Comparison of ENCODE assay signal across 10 cellular contexts in the genomic region with DNA sequence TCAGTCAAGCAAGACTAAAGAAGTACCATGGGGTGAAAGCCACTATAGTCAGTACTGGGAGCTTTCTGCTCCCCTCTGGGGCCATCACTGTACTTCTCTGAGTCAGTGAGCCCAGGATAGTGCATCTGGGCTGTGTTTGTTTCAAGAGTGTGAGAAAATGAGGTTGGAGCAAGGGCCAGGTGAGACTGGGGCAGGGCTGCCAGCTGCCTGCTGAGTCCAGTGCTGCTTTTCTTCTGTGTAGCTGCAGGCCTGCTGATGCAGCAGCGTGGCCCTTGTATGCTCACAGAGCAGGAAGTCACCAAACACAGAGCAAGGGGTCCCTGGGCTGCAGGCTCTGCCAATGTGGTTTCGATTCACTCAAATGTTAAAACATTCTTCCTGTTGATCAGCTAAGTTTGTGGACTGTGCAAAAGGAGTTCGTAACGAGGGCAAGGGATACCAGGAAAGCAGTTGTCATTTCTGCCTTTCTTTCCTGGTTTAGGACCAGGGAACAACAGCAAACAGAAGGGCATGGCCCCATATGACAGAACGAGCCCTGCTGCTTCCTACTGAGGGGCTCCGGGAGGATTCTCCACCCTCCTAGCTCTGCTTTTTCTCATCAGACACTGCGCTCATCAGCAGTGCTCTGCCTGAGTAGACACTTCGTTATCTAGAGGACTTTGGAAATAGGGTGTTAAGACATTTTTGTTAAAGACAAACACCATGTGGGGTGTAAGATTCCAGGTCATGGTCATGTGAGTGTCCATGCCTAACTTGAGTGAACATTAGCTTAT.
DNase-seq lines count a peak whose midpoint lies in the region; ATAC-seq, FAIRE-seq and TF ChIP-seq lines count a peak whose summit lies in the region.
"Had no signal": no experiment of that assay in that cellular context is flagged by ENCODE, and none has a peak within 500 bp of the region (broad histone marks: within the 10 kb centered on the region; RNA-seq: fewer than 3 reads in every experiment).

No MANE protein-coding gene starts in this region.

- H3K27me3 ChIP-seq in A673 (replicated peaks; ENCODE audit: insufficient read depth, low read depth, low read length, poor library complexity), result no peaks in the 10 kb centered on the region

- TF ChIP-seq CTCF in A673 (conservative IDR thresholded peaks at IDR 0.05; ENCODE audit: low read depth, low read length), result no peak
- TF ChIP-seq CTCF in GM13976 (IDR thresholded peaks at IDR 0.05; ENCODE audit: borderline replicate concordance, control extremely low read depth, extremely low read depth, insufficient read depth, missing control alignments), result no peak

- H3K27ac ChIP-seq in A673 (ENCODE audit: low read depth, low read length, poor library complexity, severe bottlenecking), result no peak overlapping the region

- intact Hi-C loops in Right ventricle myocardium superior (cut with DNase I), result no loop called here
- intact Hi-C loops in cardiac septum (cut with DNase I), result no loop called here
- intact Hi-C loops in A673 (cut with micrococcal nuclease; ENCODE audit: unreplicated experiment), result no loop called here

- CTCF ChIA-PET in A673 (lab: Charles Lee), result no interaction called here

- no peaks in the 10 kb centered on the region for H3K36me3 ChIP-seq in A673 (ENCODE audit: insufficient read depth, low read length, poor library complexity, severe bottlenecking)

- no peaks in the 10 kb centered on the region for H3K4me1 ChIP-seq in A673 (ENCODE audit: insufficient read depth, low read length, poor library complexity, severe bottlenecking)

- DNase-seq in Right ventricle myocardium superior (no peak), cardiac septum (ENCODE audit: low spot score) (no peak), cerebellum (ENCODE audit: low spot score) (peak; percentile 53), urothelium cell line (ENCODE audit: low spot score) (no peak), A673 (ENCODE audit: low spot score) (no peak), GM13976 (ENCODE audit: low spot score) (no peak), NCI-H2029 (lab: John Stamatoyannopoulos, UW) (no peak)
- DNase-seq: NCI-H2081 treated with DMSO at 0.1 percent for 48 hours had no signal

- in situ Hi-C loops in GM13976 (cut with MboI; ENCODE audit: low sequenced_read_pairs, unreplicated experiment), result no loop called here

- no peak overlapping the region for H3K4me3 ChIP-seq in A673 (ENCODE audit: low read depth, low read length, poor library complexity, severe bottlenecking)

- H3K9me3 ChIP-seq in A673 (ENCODE audit: low read depth, low read length, poor library complexity, severe bottlenecking), result peaks cover 9% of the 10 kb centered on the region

- peak; percentile 66 for ATAC-seq in Right ventricle myocardium superior (ENCODE audit: poor library complexity)
- ATAC-seq in HG03354 (IDR thresholded peaks at IDR 0.05; ENCODE audit: poor library complexity, severe bottlenecking, unreplicated experiment), result peak; percentile 81

- no TSS peak for BruUV-seq in A673 (replicated peaks; lab: Mats Ljungman, UMichigan)

- peak; percentile 75 for FAIRE-seq in urothelium cell line (lab: Jason Lieb, UNC)
- FAIRE-seq: keratinocyte had no signal

- POLR2A ChIA-PET in A673 (lab: Charles Lee; ENCODE audit: low non-redundant PET), result no interaction called here
